In the genomic region with DNA sequence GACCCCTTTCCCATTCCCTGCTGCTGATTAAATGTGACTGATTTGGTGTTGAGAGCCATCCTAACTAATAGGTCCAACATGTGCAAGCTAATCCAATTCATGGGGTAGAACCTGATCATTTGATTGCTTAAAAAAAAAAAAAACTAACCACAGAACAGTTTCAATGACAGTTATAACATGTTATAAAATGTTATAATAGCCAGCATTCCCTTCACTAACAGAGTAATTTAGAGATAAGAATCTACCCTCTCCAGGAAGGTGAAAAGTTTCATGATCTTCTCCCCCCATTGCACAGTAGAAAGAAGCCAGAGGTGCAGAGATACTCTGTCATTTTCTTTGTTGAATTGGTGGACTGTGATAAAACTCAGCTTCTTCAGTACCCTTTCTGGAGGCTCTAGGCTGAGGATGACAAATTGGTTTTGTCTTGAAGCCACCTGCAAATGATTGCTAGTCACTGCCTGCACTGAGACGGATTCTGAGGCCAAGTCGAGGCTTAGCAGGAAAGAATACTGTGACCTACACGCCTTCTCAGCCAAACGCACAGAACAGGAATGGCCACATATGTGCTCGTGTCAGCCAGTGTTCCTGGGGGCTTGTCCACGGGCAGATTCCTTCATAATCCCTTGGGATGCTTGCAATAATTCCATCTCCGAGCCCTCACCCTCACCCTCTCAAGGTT, we compare ENCODE assay signal across 15 cellular contexts.
"Had no signal": no experiment of that assay in that cellular context is flagged by ENCODE, and none has a peak within 500 bp of the region (broad histone marks: within the 10 kb centered on the region; RNA-seq: fewer than 3 reads in every experiment).

No MANE protein-coding gene starts in this region.

- H3K4me1 ChIP-seq: heart left ventricle, lower lobe of right lung, tibial artery had no signal

- ATAC-seq: heart left ventricle; naive thymus-derived CD4-positive, alpha-beta T cell; stimulated activated memory B cell treated with anti-CD40 and anti-IgM and Interleukin-4, amounts not matched to agents 10 μg/mL and 1 μg/mL and 100 μg/mL, for 72 hours; WTC11 had no signal

- DNase-seq: activated CD4-positive, alpha-beta memory T cell treated with anti-CD3 and anti-CD28 coated beads, Interleukin-2, amount 10 ng/mL, durations not matched to agents 7 days and 5 days; activated CD4-positive, alpha-beta T cell treated with anti-CD3 and anti-CD28 coated beads for 4 hours; activated effector memory CD4-positive, alpha-beta T cell treated with Interleukin-2 at 50 U/mL for 16 hours; activated T-cell treated with anti-CD3 and anti-CD28 coated beads, Interleukin-2, amount 50 U/mL, for 24 hours; adrenal gland; foreskin melanocyte; heart left ventricle; naive thymus-derived CD4-positive, alpha-beta T cell; ovary; sigmoid colon; stimulated activated CD4-positive, alpha-beta T cell treated with anti-CD3 and anti-CD28 coated beads, Interleukin-12 subunit alpha, Interleukin-12 subunit beta, amount 100 ng/mL, for 4 hours; tibial artery had no signal

- H3K27ac ChIP-seq: adrenal gland, heart left ventricle, lower lobe of right lung, ovary, sigmoid colon, tibial artery had no signal

- H3K36me3 ChIP-seq: adrenal gland, heart left ventricle, lower lobe of right lung, ovary, sigmoid colon, tibial artery had no signal

- H3K27me3 ChIP-seq: adrenal gland, heart left ventricle, ovary, sigmoid colon, tibial artery had no signal

- H3K9me3 ChIP-seq: adrenal gland, heart left ventricle, lower lobe of right lung, ovary, sigmoid colon, tibial artery had no signal

- H3K4me3 ChIP-seq: adrenal gland, heart left ventricle, lower lobe of right lung, ovary, sigmoid colon, tibial artery had no signal
